In genomic region chr13:76993021-76993420, GRCh38 we compare ENCODE assay signal across 8 cellular contexts. TPM values are rescaled to one million over a fixed set of nuclear protein-coding genes. Genes with fewer than 3 reads are reported as not detected.
DNase-seq lines count a peak whose midpoint lies in the region.

No MANE protein-coding gene starts in this region.

- H3K4me1 ChIP-seq in HUES48 (ENCODE audit: control insufficient read depth, insufficient read depth, low read length) (peaks cover 5% of the 10 kb centered on the region; the same call in 1 of the 2 replicates), stomach smooth muscle (ENCODE audit: control insufficient read depth, insufficient read depth, low read length) (peaks cover 14% of the 10 kb centered on the region)

- peak overlapping the region; percentile 91 for H3K4me3 ChIP-seq in HUES48 (ENCODE audit: low read depth, low read length)
- H3K4me3 ChIP-seq in iPS-18c (ENCODE audit: insufficient read depth, low read depth, low read length): peak overlapping the region; percentile 81; the same call in 1 of the 2 replicates
- peak overlapping the region; percentile 72 to 94 for H3K4me3 ChIP-seq in stomach smooth muscle (ENCODE audit: low read length in 2 of 2)

- H3K27ac ChIP-seq in HUES48 (ENCODE audit: low read depth, low read length) (no peak overlapping the region), stomach smooth muscle (ENCODE audit: low read length) (peak overlapping the region; percentile 93)

- in situ Hi-C loops in G401 (cut with HindIII; ENCODE audit: low sequenced_read_pairs): no loop called here

- no peaks in the 10 kb centered on the region for H3K27me3 Mint-ChIP-seq in activated T-helper 2 cell treated with anti-CD3 and anti-CD28 coated beads, Interferon-gamma antibody, Interleukin-2, Interleukin-4, amounts not matched to agents 10 μg/mL and 5 μg/mL and 100 μg/mL, durations not matched to agents 14 hours and 24 hours and 36 hours (ENCODE audit: low read depth)

- peak overlapping the region; percentile 89 for H3K4me3 Mint-ChIP-seq in activated T-helper 2 cell treated with anti-CD3 and anti-CD28 coated beads, Interferon-gamma antibody, Interleukin-2, Interleukin-4, amounts not matched to agents 10 μg/mL and 5 μg/mL and 100 μg/mL, durations not matched to agents 14 hours and 24 hours and 36 hours (ENCODE audit: low read depth)

- H3K9ac ChIP-seq in HUES48 (ENCODE audit: low read depth, low read length) (peak overlapping the region; percentile 81), stomach smooth muscle (ENCODE audit: low read length in 2 of 2) (peak overlapping the region; percentile 88 to 96)

- peaks cover 33% of the 10 kb centered on the region for H3K4me1 Mint-ChIP-seq in activated T-helper 2 cell treated with anti-CD3 and anti-CD28 coated beads, Interferon-gamma antibody, Interleukin-2, Interleukin-4, amounts not matched to agents 10 μg/mL and 5 μg/mL and 100 μg/mL, durations not matched to agents 14 hours and 24 hours and 36 hours (ENCODE audit: low read depth)

- peak overlapping the region; percentile 60 for H3K27ac Mint-ChIP-seq in activated T-helper 2 cell treated with anti-CD3 and anti-CD28 coated beads, Interferon-gamma antibody, Interleukin-2, Interleukin-4, amounts not matched to agents 10 μg/mL and 5 μg/mL and 100 μg/mL, durations not matched to agents 14 hours and 24 hours and 36 hours

- peaks cover 17% of the 10 kb centered on the region for H3K36me3 ChIP-seq in HUES48 (ENCODE audit: control insufficient read depth, insufficient read depth, low read length)
- H3K36me3 ChIP-seq in stomach smooth muscle (ENCODE audit: control insufficient read depth in 2 of 2, insufficient read depth in 2 of 2, low read length in 2 of 2): peaks cover under 1 to 7% of the 10 kb centered on the region in 2 donors

- no peaks in the 10 kb centered on the region for H3K9me3 Mint-ChIP-seq in activated T-helper 2 cell treated with anti-CD3 and anti-CD28 coated beads, Interferon-gamma antibody, Interleukin-2, Interleukin-4, amounts not matched to agents 10 μg/mL and 5 μg/mL and 100 μg/mL, durations not matched to agents 14 hours and 24 hours and 36 hours

- intact Hi-C loops in activated T-helper 2 cell treated with anti-CD3 and anti-CD28 coated beads, Interferon-gamma antibody, Interleukin-2, Interleukin-4, amounts not matched to agents 10 μg/mL and 5 μg/mL and 100 μg/mL, durations not matched to agents 14 hours and 24 hours and 36 hours (cut with micrococcal nuclease): loop anchor here (2.0 to 10.0 kb wide), 3 partner anchors 16 to 482 kb away; partner anchors contain the start of gene KCTD12

- DNase-seq in activated T-helper 2 cell treated with anti-CD3 and anti-CD28 coated beads, Interferon-gamma antibody, Interleukin-2, Interleukin-4, amounts not matched to agents 10 μg/mL and 5 μg/mL and 100 μg/mL, durations not matched to agents 14 hours and 24 hours and 36 hours (ENCODE audit: low spot score): no peak
- DNase-seq in G401 (ENCODE audit: low spot score): no peak
- no peak for DNase-seq in NCI-H2081 treated with DMSO at 0.1 percent for 48 hours (lab: John Stamatoyannopoulos, UW)
- no peak for DNase-seq in stimulated activated CD4-positive, alpha-beta T cell treated with anti-CD3 and anti-CD28 coated beads, Interleukin-15, amount 100 ng/mL, for 24 hours
- DNase-seq in NCI-H526 (lab: John Stamatoyannopoulos, UW): no peak

- peaks cover 41% of the 10 kb centered on the region for H3K36me3 Mint-ChIP-seq in activated T-helper 2 cell treated with anti-CD3 and anti-CD28 coated beads, Interferon-gamma antibody, Interleukin-2, Interleukin-4, amounts not matched to agents 10 μg/mL and 5 μg/mL and 100 μg/mL, durations not matched to agents 14 hours and 24 hours and 36 hours (ENCODE audit: low read depth)

- H3K9me3 ChIP-seq in HUES48 (ENCODE audit: control insufficient read depth, insufficient read depth, low read length) (no peaks in the 10 kb centered on the region), iPS-18c (ENCODE audit: control insufficient read depth, insufficient read depth, low read length) (no peaks in the 10 kb centered on the region), stomach smooth muscle (ENCODE audit: control insufficient read depth in 2 of 2, low read length in 2 of 2) (no peaks in the 10 kb centered on the region)

- H3K27me3 ChIP-seq in HUES48 (ENCODE audit: control insufficient read depth, insufficient read depth, low read length) (no peaks in the 10 kb centered on the region), stomach smooth muscle (ENCODE audit: control insufficient read depth in 1 of 2, insufficient read depth in 2 of 2, low read length in 2 of 2) (no peaks in the 10 kb centered on the region)

RNA-seq across cellular contexts. Expression of gene CLN5, which starts 1.1 kb away (rescaled TPM):
- 13.5 and 15.8 TPM in 2 replicates for total RNA-seq in activated T-helper 2 cell treated with anti-CD3 and anti-CD28 coated beads, Interferon-gamma antibody, Interleukin-2, Interleukin-4, amounts not matched to agents 10 μg/mL and 5 μg/mL and 100 μg/mL, durations not matched to agents 14 hours and 24 hours and 36 hours
- 13.0 and 19.5 TPM in 2 replicates for total RNA-seq in G401 (2014; rRNA removed; shearing (Covaris generic))

RNA-seq across cellular contexts. Expression of gene FBXL3, which starts 33.9 kb away (rescaled TPM):
- 38.2 and 44.4 TPM in 2 replicates for total RNA-seq in activated T-helper 2 cell treated with anti-CD3 and anti-CD28 coated beads, Interferon-gamma antibody, Interleukin-2, Interleukin-4, amounts not matched to agents 10 μg/mL and 5 μg/mL and 100 μg/mL, durations not matched to agents 14 hours and 24 hours and 36 hours
- 18.5 and 21.8 TPM in 2 replicates for total RNA-seq in G401 (2014; rRNA removed; shearing (Covaris generic))

RNA-seq across cellular contexts. Expression of gene ACOD1, which starts 44.7 kb away (rescaled TPM):
- total RNA-seq in activated T-helper 2 cell treated with anti-CD3 and anti-CD28 coated beads, Interferon-gamma antibody, Interleukin-2, Interleukin-4, amounts not matched to agents 10 μg/mL and 5 μg/mL and 100 μg/mL, durations not matched to agents 14 hours and 24 hours and 36 hours: not detected in 2 replicates
- total RNA-seq in G401 (2014; rRNA removed; shearing (Covaris generic)): not detected in 2 replicates
